In the genomic region with DNA sequence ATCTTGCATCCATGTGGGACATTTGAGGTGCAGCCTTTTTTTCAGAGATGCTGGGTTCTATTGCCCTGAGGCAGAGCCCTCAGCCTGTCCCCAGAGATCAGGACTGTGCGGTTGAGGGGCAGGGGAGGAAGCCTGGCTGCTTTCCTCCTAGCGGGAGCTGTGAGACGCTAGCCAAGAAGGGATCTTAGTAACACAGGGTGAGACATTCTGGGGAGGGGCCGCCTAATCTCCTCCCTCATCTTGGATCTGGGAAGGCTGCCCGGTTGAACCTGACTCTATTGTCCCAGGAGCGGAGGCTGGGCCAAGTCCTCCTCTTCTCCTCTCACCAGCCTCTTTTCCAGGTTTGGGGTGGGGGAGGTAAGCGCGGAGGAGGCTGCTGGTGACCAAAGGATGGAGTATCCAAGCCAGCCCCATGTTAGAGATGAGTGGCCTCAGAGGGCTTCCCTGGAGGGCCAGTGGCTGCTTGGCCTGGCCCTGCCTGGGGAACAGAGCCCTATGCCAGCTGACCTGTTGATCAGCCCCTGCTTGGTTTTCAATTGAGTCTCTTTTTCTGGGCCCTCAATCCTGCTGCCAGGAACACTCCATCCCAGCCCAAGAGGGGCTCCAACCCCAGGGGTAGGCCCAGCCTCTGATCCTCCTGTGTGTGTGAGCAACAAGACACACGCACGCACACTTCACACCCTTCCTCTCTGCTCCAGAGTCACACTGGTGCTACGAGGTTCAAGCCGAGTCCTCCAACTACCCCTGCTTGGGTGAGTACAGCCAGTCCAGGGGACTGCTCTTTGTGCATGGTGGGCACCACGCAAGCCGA, we compare ENCODE assay signal across 11 cellular contexts. TPM values are rescaled to one million over a fixed set of nuclear protein-coding genes. Genes with fewer than 3 reads are reported as not detected.
A peak's percentile ranks its signal among the peaks of the same experiment; 100 is the strongest.
DNase-seq lines count a peak whose midpoint lies in the region; ATAC-seq and TF ChIP-seq lines count a peak whose summit lies in the region.
"Had no signal": no experiment of that assay in that cellular context is flagged by ENCODE, and none has a peak within 500 bp of the region (broad histone marks: within the 10 kb centered on the region; RNA-seq: fewer than 3 reads in every experiment).

No MANE protein-coding gene starts in this region.

- DNase-seq in anterior cingulate cortex (lab: John Stamatoyannopoulos, UW) (peak in 31 of 58 donors; percentile 15 to 74 (median 34)), heart right ventricle (peak; percentile 42 to 62), tibial nerve (ENCODE audit: low spot score in 2 of 2) (peak; percentile 29 to 33), cortex of kidney (lab: John Stamatoyannopoulos, UW) (no peak)
- DNase-seq in activated CD4-positive, alpha-beta T cell treated with anti-CD3 and anti-CD28 coated beads, Interleukin-2, amount 50 U/mL, for 1 hour: no peak
- no peak for DNase-seq in activated T-cell treated with anti-CD3 and anti-CD28 coated beads, Interleukin-2, amount 50 U/mL, for 72 hours
- DNase-seq: activated naive CD4-positive, alpha-beta T cell treated with Interleukin-2 at 50 U/mL for 16 hours had no signal

- TF ChIP-seq CTCF in HEK293 (tag by site-specific recombination; IDR thresholded peaks at IDR 0.05) (no peak), heart right ventricle (IDR thresholded peaks at IDR 0.05) (no peak), tibial nerve (IDR thresholded peaks at IDR 0.05) (no peak)

- WGBS in heart right ventricle, 2 donors: 48 to 52% methylated on average over 14 of the region's 14 CpGs
- 49 to 59% methylated on average over 14 of the region's 14 CpGs for WGBS in tibial nerve, 2 donors

- H3K36me3 Mint-ChIP-seq in activated T-cell treated with anti-CD3 and anti-CD28 coated beads, Interleukin-2, amount 50 U/mL, for 72 hours (ENCODE audit: insufficient read depth in 2 of 2): no peaks in the 10 kb centered on the region

- ATAC-seq in heart right ventricle: peak in 7 of 8 donors; percentile 47 to 83 (median 74)
- ATAC-seq in activated T-cell treated with anti-CD3 and anti-CD28 coated beads, Interleukin-2, amount 50 U/mL, for 72 hours (replicated peaks in 1 of 2): no peak
- ATAC-seq: GM12878 had no signal

- H3K36me3 ChIP-seq in HEK293 (ENCODE audit: control insufficient read depth in 2 of 2, insufficient read depth in 1 of 2, low read length in 2 of 2) (no peaks in the 10 kb centered on the region), heart right ventricle (no peaks in the 10 kb centered on the region), tibial nerve (no peaks in the 10 kb centered on the region)

- H3K9me3 ChIP-seq in HEK293 (ENCODE audit: control insufficient read depth, insufficient read depth, low read depth, low read length): no peaks in the 10 kb centered on the region
- no peaks in the 10 kb centered on the region for H3K9me3 ChIP-seq in heart right ventricle
- H3K9me3 ChIP-seq in tibial nerve: no peaks in the 10 kb centered on the region

- no peak overlapping the region for H3K4me3 Mint-ChIP-seq in activated T-cell treated with anti-CD3 and anti-CD28 coated beads, Interleukin-2, amount 50 U/mL, for 72 hours

- no peak overlapping the region for H3K27ac Mint-ChIP-seq in activated T-cell treated with anti-CD3 and anti-CD28 coated beads, Interleukin-2, amount 50 U/mL, for 72 hours

- peaks cover 12% of the 10 kb centered on the region for H3K4me1 Mint-ChIP-seq in activated T-cell treated with anti-CD3 and anti-CD28 coated beads, Interleukin-2, amount 50 U/mL, for 72 hours (ENCODE audit: low read depth)

- no peak overlapping the region for H3K27ac ChIP-seq in HEK293 (ENCODE audit: extremely low read depth, low read depth, low read length)
- peak overlapping the region; percentile 0 to 65 (median 32) for H3K27ac ChIP-seq in heart right ventricle
- H3K27ac ChIP-seq in tibial nerve: peak overlapping the region in 1 of 4 donors; percentile 11
- H3K27ac ChIP-seq: HL-60 had no signal

- no peak for TF ChIP-seq EP300 in tibial nerve (IDR thresholded peaks at IDR 0.05)

- intact Hi-C loops in heart right ventricle (cut with DNase I): loop anchor here in 1 of 10 donors (5.0 kb wide), 1 partner anchor 272 kb away; no protein-coding TSS in a partner anchor

- no peaks in the 10 kb centered on the region for H3K4me1 ChIP-seq in HEK293 (ENCODE audit: control insufficient read depth, insufficient read depth, low read length)
- peaks cover 8 to 73% (median 45%) of the 10 kb centered on the region in 9 donors for H3K4me1 ChIP-seq in heart right ventricle
- peaks cover 0 to 30% (median 3%) of the 10 kb centered on the region in 4 donors for H3K4me1 ChIP-seq in tibial nerve

- H3K27me3 Mint-ChIP-seq in activated T-cell treated with anti-CD3 and anti-CD28 coated beads, Interleukin-2, amount 50 U/mL, for 72 hours (ENCODE audit: low read depth): peaks cover 25% of the 10 kb centered on the region

- TF ChIP-seq POLR2A in tibial nerve (IDR thresholded peaks at IDR 0.05): no peak

- H3K9me3 Mint-ChIP-seq in activated T-cell treated with anti-CD3 and anti-CD28 coated beads, Interleukin-2, amount 50 U/mL, for 72 hours: no peaks in the 10 kb centered on the region

- H3K4me3 ChIP-seq in HEK293 (ENCODE audit: low read depth, low read length) (no peak overlapping the region), heart right ventricle (peak overlapping the region in 2 of 10 donors; percentile 7), tibial nerve (no peak overlapping the region)
- H3K4me3 ChIP-seq: GM12878 had no signal

- POLR2A ChIA-PET in HEK293 (lab: Yijun Ruan, JAX): no interaction called here

- CTCF ChIA-PET in HEK293 (lab: Yijun Ruan, JAX): interaction anchor here (1.0 kb wide), 1 partner anchor 13 kb away, joined by 3 read pairs; no protein-coding TSS in a partner anchor

- H3K27me3 ChIP-seq in heart right ventricle: peaks cover 4 to 81% (median 40%) of the 10 kb centered on the region in 7 donors
- H3K27me3 ChIP-seq in tibial nerve: peaks cover 0 to 78% of the 10 kb centered on the region in 2 donors

TF ChIP-seq in HEK293, 187 proteins besides CTCF, POLR2A, EP300 and RAD21:
- TF ChIP-seq WT1 (tag by site-specific recombination; IDR thresholded peaks at IDR 0.05) (peak; percentile 37; the same call in 1 of the 2 replicates), ZBTB20 (tag by site-specific recombination; IDR thresholded peaks at IDR 0.05) (no peak), SCRT2 (tag by site-specific recombination; IDR thresholded peaks at IDR 0.05) (peak; percentile 90), ZNF341 (tag by site-specific recombination; IDR thresholded peaks at IDR 0.05; ENCODE audit: low read depth) (0 out of 2 replicates have a peak, but pooled peaks have one; percentile 10), SCRT1 (tag by site-specific recombination; IDR thresholded peaks at IDR 0.05; ENCODE audit: borderline replicate concordance) (0 out of 2 replicates have a peak, but pooled peaks have one; percentile 35)

RNA-seq across cellular contexts. Expression of a gene that starts 5.0 kb away (rescaled TPM):
- total RNA-seq in heart right ventricle (10 to 100 TPM in 7 of 10 donors, 1 to 10 TPM in 3; 5.7 to 35.1 (median 14.4) TPM), tibial nerve (1 to 10 TPM; 1.0 to 8.7 (median 2.3) TPM)
- 10 to 100 TPM; 38.6 to 57.8 TPM for polyA plus RNA-seq in heart right ventricle
- not detected for total RNA-seq in activated T-cell treated with anti-CD3 and anti-CD28 coated beads, Interleukin-2, amount 50 U/mL, for 72 hours
- total RNA-seq: GM12878, NCI-H460 had no signal

Comparison
In these comparisons a context has a peak if more than half of its experiments do, and no peak if none do; other contexts are left out.
1. DNase-seq: peak in anterior cingulate cortex (31 of 58), heart right ventricle (2 of 2) and tibial nerve (2 of 2); none in activated CD4-positive, alpha-beta T cell treated with anti-CD3 and anti-CD28 coated beads, Interleukin-2, amount 50 U/mL, for 1 hour (single experiment), activated T-cell treated with anti-CD3 and anti-CD28 coated beads, Interleukin-2, amount 50 U/mL, for 72 hours (0 of 2) and cortex of kidney (single experiment).
2. ATAC-seq: peak in heart right ventricle (7 of 8); none in activated T-cell treated with anti-CD3 and anti-CD28 coated beads, Interleukin-2, amount 50 U/mL, for 72 hours (0 of 2).